12 cellular contexts compared by ENCODE assay signal in the genomic region with DNA sequence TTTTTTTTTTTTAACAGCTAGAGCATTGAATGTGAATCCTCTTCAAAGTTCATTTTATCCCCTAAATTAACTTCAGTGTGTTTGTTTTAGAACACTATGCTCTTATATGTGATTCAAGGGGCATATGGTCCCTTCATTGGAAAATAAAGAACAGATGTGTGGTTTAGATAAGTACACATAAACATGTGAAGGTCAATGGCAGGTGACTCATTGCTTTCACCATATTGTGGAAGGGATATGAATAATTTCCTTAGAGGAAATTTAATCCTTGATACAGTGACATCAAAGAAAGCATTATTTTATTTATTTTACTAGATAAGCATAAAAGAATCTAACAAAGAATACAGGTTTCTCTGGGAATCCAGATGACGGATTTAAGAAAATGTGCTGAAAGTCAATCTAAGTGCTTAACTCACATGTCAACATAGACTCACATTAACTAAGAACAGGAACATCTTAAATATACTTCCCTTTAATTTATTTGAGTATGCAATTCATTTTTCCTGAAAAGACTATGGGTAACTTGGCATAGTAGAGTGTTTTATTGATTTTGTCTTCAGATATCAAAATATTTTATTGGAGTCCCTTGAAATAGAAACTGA.
DNase-seq lines count a peak whose midpoint lies in the region; ATAC-seq, FAIRE-seq and TF ChIP-seq lines count a peak whose summit lies in the region.
"Had no signal": no experiment of that assay in that cellular context is flagged by ENCODE, and none has a peak within 500 bp of the region (broad histone marks: within the 10 kb centered on the region; RNA-seq: fewer than 3 reads in every experiment).

No MANE protein-coding gene starts in this region.

- H3K27me3 Mint-ChIP-seq in astrocyte (ENCODE audit: low read depth, unreplicated experiment) = no peaks in the 10 kb centered on the region

- H3K27ac ChIP-seq in astrocyte (ENCODE audit: low read depth, low read length) (peak overlapping the region; percentile 54), left lung (no peak overlapping the region)
- H3K27ac ChIP-seq: colonic mucosa, lower lobe of right lung had no signal

- H3K79me2 ChIP-seq in astrocyte (ENCODE audit: insufficient read depth, low read length) = no peaks in the 10 kb centered on the region

- FAIRE-seq in astrocyte (lab: Jason Lieb, UNC) = no peak

- H2AFZ ChIP-seq in astrocyte (ENCODE audit: low read depth, low read length) = no peak overlapping the region

- no peaks in the 10 kb centered on the region for H4K20me1 ChIP-seq in astrocyte (ENCODE audit: insufficient read depth, low read length)

- TF ChIP-seq CTCF in astrocyte (IDR thresholded peaks at IDR 0.05; ENCODE audit: insufficient read depth, low read depth, low read length) (no peak), left lung (IDR thresholded peaks at IDR 0.05) (no peak), omental fat pad (IDR thresholded peaks at IDR 0.05) (no peak)

- no peaks in the 10 kb centered on the region for H3K36me3 Mint-ChIP-seq in astrocyte (ENCODE audit: low read depth, unreplicated experiment)

- peak overlapping the region; percentile 31 for H3K4me2 ChIP-seq in astrocyte (ENCODE audit: low read length)

- ATAC-seq in left lung (peak; percentile 38), GM21717 (IDR thresholded peaks at IDR 0.05; ENCODE audit: unreplicated experiment) (no peak), omental fat pad (ENCODE audit: low FRiP score) (no peak), GM18907 (IDR thresholded peaks at IDR 0.05; ENCODE audit: unreplicated experiment) (no peak)

- H3K9me3 ChIP-seq in astrocyte (ENCODE audit: insufficient read depth, low read depth, low read length) (no peaks in the 10 kb centered on the region), left lung (no peaks in the 10 kb centered on the region)
- H3K9me3 ChIP-seq: colonic mucosa, lower lobe of right lung, upper lobe of left lung had no signal

- H3K36me3 ChIP-seq in astrocyte (ENCODE audit: insufficient read depth, low read length) (no peaks in the 10 kb centered on the region), left lung (no peaks in the 10 kb centered on the region)
- H3K36me3 ChIP-seq: colonic mucosa, lower lobe of right lung, upper lobe of left lung had no signal

- peak; percentile 57 for DNase-seq in EH (ENCODE audit: low read depth)
- peak; percentile 88 for DNase-seq in NCI-H1694 treated with DMSO at 0.1 percent for 48 hours (lab: John Stamatoyannopoulos, UW)
- DNase-seq in astrocyte (ENCODE audit: low read depth) = peak; percentile 96
- DNase-seq in left lung = no peak
- no peak for DNase-seq in omental fat pad (ENCODE audit: low spot score)
- DNase-seq in ecto neural progenitor cell (ENCODE audit: low spot score) = no peak
- DNase-seq: colonic mucosa; lower lobe of right lung; stimulated activated CD4-positive, alpha-beta T cell treated with anti-CD3 and anti-CD28 coated beads, Interleukin-2, amount 100 ng/mL, for 24 hours; upper lobe of left lung had no signal

- no peak overlapping the region for H3K4me3 ChIP-seq in astrocyte (ENCODE audit: insufficient read depth, low read depth, low read length)
- no peak overlapping the region for H3K4me3 ChIP-seq in left lung
- H3K4me3 ChIP-seq: colonic mucosa, lower lobe of right lung, upper lobe of left lung had no signal

- H3K27ac Mint-ChIP-seq in astrocyte (ENCODE audit: unreplicated experiment) = no peak overlapping the region

- intact Hi-C loops in left lung (cut with DNase I) = no loop called here

- H3K4me3 Mint-ChIP-seq in astrocyte (ENCODE audit: unreplicated experiment) = no peak overlapping the region

- H3K9me3 Mint-ChIP-seq in astrocyte (ENCODE audit: unreplicated experiment) = no peaks in the 10 kb centered on the region

- H3K4me1 ChIP-seq in astrocyte (ENCODE audit: insufficient read depth, low read length) = peaks cover 14% of the 10 kb centered on the region
- no peaks in the 10 kb centered on the region for H3K4me1 ChIP-seq in left lung
- H3K4me1 ChIP-seq: colonic mucosa had no signal

- no peak overlapping the region for H3K9ac ChIP-seq in astrocyte (ENCODE audit: low read length)

- H3K27me3 ChIP-seq in astrocyte (ENCODE audit: insufficient read depth, low read length) = peaks cover 3% of the 10 kb centered on the region
- no peaks in the 10 kb centered on the region for H3K27me3 ChIP-seq in left lung
- H3K27me3 ChIP-seq: colonic mucosa, upper lobe of left lung had no signal

- peaks cover 16% of the 10 kb centered on the region for H3K4me1 Mint-ChIP-seq in astrocyte (ENCODE audit: low read depth, unreplicated experiment)

Comparison
In these comparisons a context has a peak if more than half of its experiments do, and no peak if none do; other contexts are left out.
1. DNase-seq: peak in EH (single experiment), NCI-H1694 treated with DMSO at 0.1 percent for 48 hours (single experiment) and astrocyte (single experiment); none in left lung (0 of 2), omental fat pad (single experiment) and ecto neural progenitor cell (single experiment).